In genomic region chr11:86145439-86146156, GRCh38 we compare ENCODE assay signal across 17 cellular contexts.
DNase-seq lines count a peak whose midpoint lies in the region; ATAC-seq and TF ChIP-seq lines count a peak whose summit lies in the region.
"Had no signal": no experiment of that assay in that cellular context is flagged by ENCODE, and none has a peak within 500 bp of the region (broad histone marks: within the 10 kb centered on the region; RNA-seq: fewer than 3 reads in every experiment).

No MANE protein-coding gene starts in this region.

- peak; percentile 48 for ATAC-seq in GM21423 (IDR thresholded peaks at IDR 0.05; ENCODE audit: unreplicated experiment)
- ATAC-seq in left lobe of liver, result peak; percentile 94
- ATAC-seq in HG02938 (IDR thresholded peaks at IDR 0.05; ENCODE audit: unreplicated experiment), result no peak
- ATAC-seq: left cardiac atrium had no signal

- peaks cover 2 to 6% of the 10 kb centered on the region in 2 donors for H3K36me3 Mint-ChIP-seq in CD14-positive monocyte

- DNase-seq in CD14-positive monocyte (ENCODE audit: low spot score) (no peak), OCI-M1 (lab: John Stamatoyannopoulos, UW) (peak; percentile 92), left lobe of liver (ENCODE audit: low spot score) (no peak), activated gamma-delta T cell treated with Interleukin-2 at 50 U/mL for 16 hours (no peak), T-helper 1 cell (no peak)
- DNase-seq in activated CD4-positive, alpha-beta T cell treated with anti-CD3 and anti-CD28 coated beads, Interleukin-2, amount 50 U/mL, for 4 hours, result no peak
- DNase-seq: activated effector memory CD4-positive, alpha-beta T cell treated with anti-CD3 and anti-CD28 coated beads, Interleukin-2, amount 50 U/mL, for 16 hours; anterior cingulate cortex; CD4-positive, alpha-beta T cell; EL; GM23248; KG1; left cardiac atrium; NCI-H1105 treated with DMSO at 0.1 percent for 48 hours; NCI-H510A had no signal

- H3K4me3 Mint-ChIP-seq in CD14-positive monocyte, result no peak overlapping the region
- H3K4me3 Mint-ChIP-seq: CD4-positive, alpha-beta T cell had no signal

- peaks cover 62% of the 10 kb centered on the region for H3K4me1 Mint-ChIP-seq in CD14-positive monocyte

- intact Hi-C loops in CD14-positive monocyte (cut with micrococcal nuclease), result no loop called here

- H3K27ac Mint-ChIP-seq in CD14-positive monocyte, result peak overlapping the region in 6 of 7 donors; percentile 21 to 98 (median 94)
- H3K27ac Mint-ChIP-seq: CD4-positive, alpha-beta T cell had no signal

- H3K27me3 Mint-ChIP-seq in CD14-positive monocyte (ENCODE audit: low read depth in 3 of 3), result no peaks in the 10 kb centered on the region
- H3K27me3 Mint-ChIP-seq: CD4-positive, alpha-beta T cell had no signal

- peaks cover 0 to 1% (median 0%) of the 10 kb centered on the region in 7 donors for H3K9me3 Mint-ChIP-seq in CD14-positive monocyte
- H3K9me3 Mint-ChIP-seq: CD4-positive, alpha-beta T cell had no signal

- TF ChIP-seq CTCF in CD14-positive monocyte (IDR thresholded peaks at IDR 0.05), result no peak
